ENCODE assay signal across 1 cellular context in genomic region chr17:882827-883585, GRCh38.
TF ChIP-seq lines count a peak whose summit lies in the region.

No MANE protein-coding gene starts in this region.

TF ChIP-seq in GM23338, 12 proteins besides CTCF, POLR2A, EP300 and RAD21 (continued from another document):
- TF ChIP-seq, protein P1, sequence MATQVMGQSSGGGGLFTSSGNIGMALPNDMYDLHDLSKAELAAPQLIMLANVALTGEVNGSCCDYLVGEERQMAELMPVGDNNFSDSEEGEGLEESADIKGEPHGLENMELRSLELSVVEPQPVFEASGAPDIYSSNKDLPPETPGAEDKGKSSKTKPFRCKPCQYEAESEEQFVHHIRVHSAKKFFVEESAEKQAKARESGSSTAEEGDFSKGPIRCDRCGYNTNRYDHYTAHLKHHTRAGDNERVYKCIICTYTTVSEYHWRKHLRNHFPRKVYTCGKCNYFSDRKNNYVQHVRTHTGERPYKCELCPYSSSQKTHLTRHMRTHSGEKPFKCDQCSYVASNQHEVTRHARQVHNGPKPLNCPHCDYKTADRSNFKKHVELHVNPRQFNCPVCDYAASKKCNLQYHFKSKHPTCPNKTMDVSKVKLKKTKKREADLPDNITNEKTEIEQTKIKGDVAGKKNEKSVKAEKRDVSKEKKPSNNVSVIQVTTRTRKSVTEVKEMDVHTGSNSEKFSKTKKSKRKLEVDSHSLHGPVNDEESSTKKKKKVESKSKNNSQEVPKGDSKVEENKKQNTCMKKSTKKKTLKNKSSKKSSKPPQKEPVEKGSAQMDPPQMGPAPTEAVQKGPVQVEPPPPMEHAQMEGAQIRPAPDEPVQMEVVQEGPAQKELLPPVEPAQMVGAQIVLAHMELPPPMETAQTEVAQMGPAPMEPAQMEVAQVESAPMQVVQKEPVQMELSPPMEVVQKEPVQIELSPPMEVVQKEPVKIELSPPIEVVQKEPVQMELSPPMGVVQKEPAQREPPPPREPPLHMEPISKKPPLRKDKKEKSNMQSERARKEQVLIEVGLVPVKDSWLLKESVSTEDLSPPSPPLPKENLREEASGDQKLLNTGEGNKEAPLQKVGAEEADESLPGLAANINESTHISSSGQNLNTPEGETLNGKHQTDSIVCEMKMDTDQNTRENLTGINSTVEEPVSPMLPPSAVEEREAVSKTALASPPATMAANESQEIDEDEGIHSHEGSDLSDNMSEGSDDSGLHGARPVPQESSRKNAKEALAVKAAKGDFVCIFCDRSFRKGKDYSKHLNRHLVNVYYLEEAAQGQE (IDR thresholded peaks at IDR 0.05; ENCODE audit: unreplicated experiment) = no peak
- TF ChIP-seq ZNF114 (CRISPR knock-in tag; IDR thresholded peaks at IDR 0.05) = no peak
- no peak for TF ChIP-seq ZNF331 (CRISPR knock-in tag; IDR thresholded peaks at IDR 0.05; ENCODE audit: low read depth)
- no peak for TF ChIP-seq NANOG (IDR thresholded peaks at IDR 0.05; ENCODE audit: borderline replicate concordance)
- TF ChIP-seq, protein P2, sequence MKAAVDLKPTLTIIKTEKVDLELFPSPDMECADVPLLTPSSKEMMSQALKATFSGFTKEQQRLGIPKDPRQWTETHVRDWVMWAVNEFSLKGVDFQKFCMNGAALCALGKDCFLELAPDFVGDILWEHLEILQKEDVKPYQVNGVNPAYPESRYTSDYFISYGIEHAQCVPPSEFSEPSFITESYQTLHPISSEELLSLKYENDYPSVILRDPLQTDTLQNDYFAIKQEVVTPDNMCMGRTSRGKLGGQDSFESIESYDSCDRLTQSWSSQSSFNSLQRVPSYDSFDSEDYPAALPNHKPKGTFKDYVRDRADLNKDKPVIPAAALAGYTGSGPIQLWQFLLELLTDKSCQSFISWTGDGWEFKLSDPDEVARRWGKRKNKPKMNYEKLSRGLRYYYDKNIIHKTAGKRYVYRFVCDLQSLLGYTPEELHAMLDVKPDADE (IDR thresholded peaks at IDR 0.05) = no peak
- TF ChIP-seq JUNB (IDR thresholded peaks at IDR 0.05; ENCODE audit: unreplicated experiment) = no peak
- TF ChIP-seq EZH2phosphoT487 (IDR thresholded peaks at IDR 0.05; ENCODE audit: unreplicated experiment) = no peak
- TF ChIP-seq POLR2AphosphoS5 (IDR thresholded peaks at IDR 0.05; ENCODE audit: low read depth) = no peak
